23 cellular contexts compared by ENCODE assay signal in genomic region chr3:35088943-35089342, GRCh38.
A peak's percentile ranks its signal among the peaks of the same experiment; 100 is the strongest.
DNase-seq lines count a peak whose midpoint lies in the region; ATAC-seq and TF ChIP-seq lines count a peak whose summit lies in the region.
"Had no signal": no experiment of that assay in that cellular context is flagged by ENCODE, and none has a peak within 500 bp of the region (broad histone marks: within the 10 kb centered on the region; RNA-seq: fewer than 3 reads in every experiment).

No MANE protein-coding gene starts in this region.

- H2BK15ac ChIP-seq in H9 (ENCODE audit: low read depth, low read length): no peak overlapping the region

- POLR2A ChIA-PET in WTC11 (lab: Charles Lee): no interaction called here

- H2BK5ac ChIP-seq in H9 (ENCODE audit: insufficient read length, low read length): no peak overlapping the region

- no peaks in the 10 kb centered on the region for H3K23me2 ChIP-seq in H9 (ENCODE audit: insufficient read length, low read depth, low read length, poor library complexity, severe bottlenecking)

- no peak for ATAC-seq in WTC11
- no peak for ATAC-seq in GM21515 (IDR thresholded peaks at IDR 0.05; ENCODE audit: unreplicated experiment)
- ATAC-seq: CD8-positive, alpha-beta T cell; HCT116; Panc1; T-cell had no signal

- no peak overlapping the region for H4K5ac ChIP-seq in H9 (ENCODE audit: insufficient read length, low read depth, low read length)

- TF ChIP-seq CTCF in H9 (conservative IDR thresholded peaks at IDR 0.05): no peak
- no peak for TF ChIP-seq CTCF in WTC11 (IDR thresholded peaks at IDR 0.05)

- H3K4me1 Mint-ChIP-seq in H9: peaks cover 11 to 15% of the 10 kb centered on the region in 2 experiments
- H3K4me1 Mint-ChIP-seq in WTC11: peaks cover 17% of the 10 kb centered on the region
- H3K4me1 Mint-ChIP-seq: B cell, T-cell had no signal

- no peaks in the 10 kb centered on the region for H4K20me1 ChIP-seq in H9 (ENCODE audit: control insufficient read depth, insufficient read depth, insufficient read length)

- H3K9ac ChIP-seq in H9 (ENCODE audit: extremely low read depth, insufficient read length, low read length): no peak overlapping the region

- H3K14ac ChIP-seq in H9 (ENCODE audit: insufficient read depth, low read length): no peak overlapping the region

- WGBS in H9 (ENCODE audit: extremely low coverage, insufficient read length, low lambda C conversion rate): no CpG with 5 or more reads among the region's 1 CpG

- H2BK120ac ChIP-seq in H9 (ENCODE audit: low read depth, low read length, poor library complexity, severe bottlenecking): no peak overlapping the region

- H3K4me2 ChIP-seq in H9 (ENCODE audit: insufficient read depth, insufficient read length, low read length): no peak overlapping the region

- H3K27ac Mint-ChIP-seq in H9: peak overlapping the region in 2 of 3 experiments; percentile 70 to 73; a peak in 3 of 7 replicates
- H3K27ac Mint-ChIP-seq in WTC11: peak overlapping the region; percentile 15; the same call in 1 of the 2 replicates
- H3K27ac Mint-ChIP-seq: B cell; CD8-positive, alpha-beta T cell; T-cell; T-helper 2 cell treated with Interferon-gamma antibody and Interleukin-4, amounts not matched to agents 5 μg/mL and 100 μg/mL, for 36 hours had no signal

- no peak overlapping the region for H3K18ac ChIP-seq in H9 (ENCODE audit: insufficient read length, low read depth, low read length)

- no peak overlapping the region for H3T11ph ChIP-seq in H9 (ENCODE audit: low read length)

- no peak overlapping the region for H2BK20ac ChIP-seq in H9 (ENCODE audit: low read depth, low read length, poor library complexity, severe bottlenecking)

- H3K79me1 ChIP-seq in H9 (ENCODE audit: insufficient read depth, low read depth, low read length, poor library complexity, severe bottlenecking): no peaks in the 10 kb centered on the region

- no peak overlapping the region for H4K8ac ChIP-seq in H9 (replicated peaks; ENCODE audit: insufficient read length, low read depth, low read length)

- H2AFZ ChIP-seq in H9 (ENCODE audit: low read length): no peak overlapping the region

- no peak for DNase-seq in H9
- peak; percentile 37 for DNase-seq in NCI-H2107 (lab: John Stamatoyannopoulos, UW)
- no peak for DNase-seq in WTC11 (ENCODE audit: low spot score)
- no peak for DNase-seq in anterior cingulate cortex (lab: John Stamatoyannopoulos, UW)
- no peak for DNase-seq in NCI-H446 treated with DMSO at 0.1 percent for 48 hours (lab: John Stamatoyannopoulos, UW)
- no peak for DNase-seq in activated effector memory CD4-positive, alpha-beta T cell treated with anti-CD3 and anti-CD28 coated beads, Interleukin-2, amount 50 U/mL, for 16 hours
- DNase-seq: Caco-2; CD8-positive, alpha-beta T cell; GOT3; NCI-H1048; NCI-H1436 treated with DMSO at 0.1 percent for 48 hours; NCI-H187 treated with DMSO at 0.1 percent for 48 hours; NCI-H510A; NCI-H69; T-cell had no signal

- H3K27ac ChIP-seq in H9 (ENCODE audit: insufficient read length, low read depth, low read length): no peak overlapping the region
- H3K27ac ChIP-seq: C4-2B, HL-60, RWPE1 had no signal

- no peak overlapping the region for H3K4ac ChIP-seq in H9 (ENCODE audit: low read depth, low read length)

- CTCF ChIA-PET in WTC11 (lab: Charles Lee): no interaction called here

- H2BK12ac ChIP-seq in H9 (ENCODE audit: insufficient read length, low read depth, low read length): no peak overlapping the region

- no peak overlapping the region for H3K56ac ChIP-seq in H9 (ENCODE audit: insufficient read length, low read depth, low read length)

- H4K91ac ChIP-seq in H9 (ENCODE audit: insufficient read length, low read depth, low read length): no peak overlapping the region

- H3K9me3 ChIP-seq in H9 (ENCODE audit: control insufficient read depth, low read depth, low read length): no peaks in the 10 kb centered on the region
- H3K9me3 ChIP-seq: Caco-2 had no signal

- peaks cover 2% of the 10 kb centered on the region; the same call in 1 of the 2 replicates for H3K27me3 Mint-ChIP-seq in H9 (ENCODE audit: low read depth)
- H3K27me3 Mint-ChIP-seq in WTC11 (ENCODE audit: low read depth): no peaks in the 10 kb centered on the region
- H3K27me3 Mint-ChIP-seq: B cell, T-cell had no signal

- no peaks in the 10 kb centered on the region for H3K79me2 ChIP-seq in H9 (ENCODE audit: insufficient read depth, low read length)

- no peak overlapping the region for H3K23ac ChIP-seq in H9 (ENCODE audit: insufficient read length, low read depth, low read length)

- no peaks in the 10 kb centered on the region for H3K27me3 ChIP-seq in H9 (ENCODE audit: insufficient read depth, low read length)

- H3K4me3 Mint-ChIP-seq in H9 (no peak overlapping the region), WTC11 (no peak overlapping the region)
- H3K4me3 Mint-ChIP-seq: B cell; CD8-positive, alpha-beta T cell; T-cell; T-helper 2 cell treated with Interferon-gamma antibody and Interleukin-4, amounts not matched to agents 5 μg/mL and 100 μg/mL, for 36 hours had no signal

- H3K9me3 Mint-ChIP-seq in H9 (peaks cover 25 to 27% of the 10 kb centered on the region in 2 experiments), WTC11 (peaks cover 61% of the 10 kb centered on the region)

- H2AK5ac ChIP-seq in H9 (ENCODE audit: insufficient read length, low read length): no peak overlapping the region

- no peaks in the 10 kb centered on the region for H3K4me1 ChIP-seq in H9 (ENCODE audit: insufficient read depth, low read length)
- H3K4me1 ChIP-seq: Caco-2 had no signal

- H3K36me3 Mint-ChIP-seq in H9 (ENCODE audit: insufficient read depth in 1 of 3, low read depth in 3 of 3) (peaks cover 6 to 40% (median 8%) of the 10 kb centered on the region in 3 experiments; a peak in 5 of 7 replicates), WTC11 (peaks cover 33% of the 10 kb centered on the region)
- H3K36me3 Mint-ChIP-seq: CD8-positive, alpha-beta T cell; T-cell had no signal

TF ChIP-seq in WTC11, 78 proteins besides CTCF, POLR2A, EP300 and RAD21:
- TF ChIP-seq SMAD3 (CRISPR knock-in tag; IDR thresholded peaks at IDR 0.05; ENCODE audit: borderline replicate concordance) (no peak), MLX (CRISPR knock-in tag; IDR thresholded peaks at IDR 0.05) (no peak)
